In the genomic region with DNA sequence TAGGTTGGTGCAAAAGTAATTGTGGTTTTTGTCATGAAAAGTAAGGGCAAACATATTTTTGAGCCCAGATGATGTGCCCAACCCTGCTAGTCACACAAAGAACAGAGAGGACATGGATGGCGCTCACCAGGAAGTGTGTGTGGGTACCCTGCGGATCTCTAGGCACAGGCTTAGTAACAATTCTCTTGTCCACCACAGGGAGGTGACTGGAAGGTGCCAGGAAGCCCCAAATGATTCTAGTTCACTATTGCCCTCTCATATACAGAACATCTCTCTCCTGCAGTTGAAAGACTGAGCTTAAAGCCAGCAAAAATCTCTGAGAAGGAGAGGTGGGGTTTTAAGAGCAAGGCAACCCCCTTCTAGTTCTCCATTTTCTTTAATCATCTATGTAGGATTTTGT, we compare ENCODE assay signal across 10 cellular contexts.
DNase-seq lines count a peak whose midpoint lies in the region; ATAC-seq and TF ChIP-seq lines count a peak whose summit lies in the region.
"Had no signal": no experiment of that assay in that cellular context is flagged by ENCODE, and none has a peak within 500 bp of the region (broad histone marks: within the 10 kb centered on the region; RNA-seq: fewer than 3 reads in every experiment).

No MANE protein-coding gene starts in this region.

- H3K27me3 ChIP-seq in BLaER1 treated with 17β-estradiol and CSF1 and Interleukin-3, amounts not matched to agents 10 nM and 100 nM: no peaks in the 10 kb centered on the region
- no peaks in the 10 kb centered on the region for H3K27me3 ChIP-seq in dorsolateral prefrontal cortex

- no peaks in the 10 kb centered on the region for H3K9me3 ChIP-seq in BLaER1 treated with 17β-estradiol and CSF1 and Interleukin-3, amounts not matched to agents 10 nM and 100 nM (replicated peaks in 1 of 11)

- peak; percentile 45 for DNase-seq in activated CD8-positive, alpha-beta T cell treated with anti-CD3 and anti-CD28 coated beads for 36 hours
- no peak for DNase-seq in dorsolateral prefrontal cortex
- no peak for DNase-seq in G401 (ENCODE audit: low spot score)
- no peak for DNase-seq in posterior cingulate gyrus
- no peak for DNase-seq in stimulated activated CD4-positive, alpha-beta T cell treated with anti-CD3 and anti-CD28 coated beads, Interleukin-2, amount 100 ng/mL, for 48 hours
- DNase-seq: kidney had no signal

- peak overlapping the region in 10 of 11 experiments; percentile 51 to 85 (median 73); a peak in 15 of 22 replicates for H3K4me2 ChIP-seq in BLaER1 treated with 17β-estradiol and CSF1 and Interleukin-3, amounts not matched to agents 10 nM and 100 nM
- H3K4me2 ChIP-seq: KMS-11 had no signal

- H3K27ac ChIP-seq in BLaER1 treated with 17β-estradiol and CSF1 and Interleukin-3, amounts not matched to agents 10 nM and 100 nM: no peak overlapping the region
- peak overlapping the region in 2 of 59 donors; percentile 20 to 28 for H3K27ac ChIP-seq in dorsolateral prefrontal cortex
- H3K27ac ChIP-seq: KMS-11 had no signal

- no peaks in the 10 kb centered on the region for H3K36me3 Mint-ChIP-seq in activated CD8-positive, alpha-beta T cell treated with anti-CD3 and anti-CD28 coated beads for 36 hours (ENCODE audit: low read depth)

- CTCF ChIA-PET in activated CD8-positive, alpha-beta T cell treated with anti-CD3 and anti-CD28 coated beads for 36 hours (lab: Charles Lee): interaction anchor here (0.8 to 7.0 kb wide), 9 partner anchors 12 to 471 kb away, joined by 3 to 61 read pairs (median 8); no protein-coding TSS in a partner anchor

- intact Hi-C loops in activated CD8-positive, alpha-beta T cell treated with anti-CD3 and anti-CD28 coated beads for 36 hours (cut with micrococcal nuclease): no loop called here
- intact Hi-C loops in dorsolateral prefrontal cortex (cut with DNase I): no loop called here
- intact Hi-C loops in posterior cingulate gyrus (cut with DNase I): no loop called here

- H3K27ac Mint-ChIP-seq in activated CD8-positive, alpha-beta T cell treated with anti-CD3 and anti-CD28 coated beads for 36 hours: no peak overlapping the region

- peak; percentile 22 for TF ChIP-seq CTCF in activated CD8-positive, alpha-beta T cell treated with anti-CD3 and anti-CD28 coated beads for 36 hours (IDR thresholded peaks at IDR 0.05)
- TF ChIP-seq CTCF in dorsolateral prefrontal cortex (IDR thresholded peaks at IDR 0.05 in 54 of 56, conservative IDR thresholded peaks at IDR 0.05 in 2 of 56; ENCODE audit: low read depth in 1 of 56, partially characterized antibody in 56 of 56): no peak

- peak; percentile 41 for ATAC-seq in GM18858 (IDR thresholded peaks at IDR 0.05; ENCODE audit: unreplicated experiment)
- ATAC-seq in HG03378 (IDR thresholded peaks at IDR 0.05; ENCODE audit: unreplicated experiment): peak; percentile 45
- peak; percentile 91 for ATAC-seq in activated CD8-positive, alpha-beta T cell treated with anti-CD3 and anti-CD28 coated beads for 36 hours

- no peaks in the 10 kb centered on the region for H3K9me3 Mint-ChIP-seq in activated CD8-positive, alpha-beta T cell treated with anti-CD3 and anti-CD28 coated beads for 36 hours

- H3K4me3 ChIP-seq in BLaER1 treated with 17β-estradiol and CSF1 and Interleukin-3, amounts not matched to agents 10 nM and 100 nM: no peak overlapping the region
- H3K4me3 ChIP-seq in dorsolateral prefrontal cortex: no peak overlapping the region

- peaks cover 0 to 12% (median 0%) of the 10 kb centered on the region in 11 experiments; a peak in 3 of 22 replicates for H3K36me3 ChIP-seq in BLaER1 treated with 17β-estradiol and CSF1 and Interleukin-3, amounts not matched to agents 10 nM and 100 nM

- no peak overlapping the region for H3K9ac ChIP-seq in BLaER1 treated with 17β-estradiol and CSF1 and Interleukin-3, amounts not matched to agents 10 nM and 100 nM
- H3K9ac ChIP-seq: KMS-11 had no signal

- in situ Hi-C loops in G401 (cut with HindIII; ENCODE audit: low sequenced_read_pairs): no loop called here

- H4K20me1 ChIP-seq in BLaER1 treated with 17β-estradiol and CSF1 and Interleukin-3, amounts not matched to agents 10 nM and 100 nM: no peaks in the 10 kb centered on the region

- POLR2A ChIA-PET in activated CD8-positive, alpha-beta T cell treated with anti-CD3 and anti-CD28 coated beads for 36 hours (lab: Charles Lee): interaction anchor here (1.8 to 3.4 kb wide), 2 partner anchors 13 to 17 kb away, joined by 6 to 17 read pairs; no protein-coding TSS in a partner anchor

- peaks cover 26 to 50% (median 35%) of the 10 kb centered on the region in 10 experiments for H3K4me1 ChIP-seq in BLaER1 treated with 17β-estradiol and CSF1 and Interleukin-3, amounts not matched to agents 10 nM and 100 nM

- H3K4me3 Mint-ChIP-seq in activated CD8-positive, alpha-beta T cell treated with anti-CD3 and anti-CD28 coated beads for 36 hours: no peak overlapping the region

- no peaks in the 10 kb centered on the region for H3K27me3 Mint-ChIP-seq in activated CD8-positive, alpha-beta T cell treated with anti-CD3 and anti-CD28 coated beads for 36 hours

- peaks cover 30% of the 10 kb centered on the region for H3K4me1 Mint-ChIP-seq in activated CD8-positive, alpha-beta T cell treated with anti-CD3 and anti-CD28 coated beads for 36 hours (ENCODE audit: low read depth)

Comparison
In these comparisons a context has a peak if more than half of its experiments do, and no peak if none do; other contexts are left out.
1. ATAC-seq: peak in every context shown above with its lines; median percentile 91 in activated CD8-positive, alpha-beta T cell treated with anti-CD3 and anti-CD28 coated beads for 36 hours; 45 in HG03378; 41 in GM18858.